Comparison of ENCODE assay signal across 11 cellular contexts in the genomic region with DNA sequence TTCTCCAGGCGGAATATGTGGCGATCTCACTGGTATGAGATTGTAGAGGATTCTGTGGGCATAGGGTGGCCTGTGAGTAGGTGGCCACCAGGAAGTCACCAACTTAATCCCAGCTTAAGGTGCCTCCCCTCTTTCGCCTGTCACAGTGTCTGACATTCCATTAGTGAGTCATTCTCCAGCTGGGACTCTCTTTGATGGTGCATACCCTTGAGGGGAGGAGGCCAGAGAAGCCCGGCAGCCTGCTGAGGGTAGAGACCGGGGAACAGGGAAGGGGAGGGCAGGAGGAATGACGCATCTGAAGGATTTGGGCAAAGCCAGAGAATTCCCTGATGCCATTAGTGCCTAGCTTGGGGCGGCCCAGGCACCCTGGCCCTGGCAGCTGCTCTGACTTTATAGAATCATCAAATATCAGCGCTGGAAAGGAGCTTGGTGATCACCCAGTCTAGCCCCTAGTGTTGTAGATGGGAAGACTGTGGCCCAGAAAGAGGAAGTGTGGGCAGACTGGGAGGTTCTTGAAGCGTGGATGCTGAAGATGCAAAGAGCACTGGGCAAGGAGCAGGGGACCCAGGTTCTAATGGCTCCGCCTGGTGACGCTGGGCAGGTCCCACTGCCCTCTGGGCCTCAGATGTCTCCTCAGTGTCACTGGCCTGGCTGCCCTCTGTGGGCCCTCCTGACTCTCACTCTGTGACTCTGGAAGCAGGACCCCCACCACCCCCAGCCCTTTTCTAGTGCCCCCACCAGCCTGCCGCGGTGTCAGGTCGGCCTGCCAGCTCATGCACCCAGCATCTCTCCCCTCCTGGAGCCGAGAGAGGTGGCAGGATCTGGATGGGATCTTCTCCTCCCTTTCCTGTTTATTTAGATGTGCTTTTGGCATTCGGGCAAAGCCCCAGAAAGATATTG. TPM values are rescaled to one million over a fixed set of nuclear protein-coding genes. Genes with fewer than 3 reads are reported as not detected.
DNase-seq lines count a peak whose midpoint lies in the region; ATAC-seq, FAIRE-seq and TF ChIP-seq lines count a peak whose summit lies in the region.
"Had no signal": no experiment of that assay in that cellular context is flagged by ENCODE, and none has a peak within 500 bp of the region (broad histone marks: within the 10 kb centered on the region; RNA-seq: fewer than 3 reads in every experiment).

No MANE protein-coding gene starts in this region.

- no peak overlapping the region for H3K9ac ChIP-seq in mesenchymal stem cell (ENCODE audit: low read length)

- H2BK12ac ChIP-seq in mesenchymal stem cell (ENCODE audit: low read length in 2 of 2) = no peak overlapping the region

- no peak for TF ChIP-seq CTCF in A549 (IDR thresholded peaks at IDR 0.05)

- peaks cover 0 to 6% of the 10 kb centered on the region in 2 experiments for H3K36me3 ChIP-seq in mesenchymal stem cell (ENCODE audit: control insufficient read depth in 1 of 2, insufficient read depth in 2 of 2, low read depth in 1 of 2, low read length in 2 of 2)

- no peak for TF ChIP-seq RAD21 in A549 (conservative IDR thresholded peaks at IDR 0.05 in 1 of 2, IDR thresholded peaks at IDR 0.05 in 1 of 2)

- no peak for TF ChIP-seq POLR2A in A549 (IDR thresholded peaks at IDR 0.05; ENCODE audit: low read length)

- no peak for FAIRE-seq in A549 (lab: Jason Lieb, UNC)
- FAIRE-seq: GM19239 had no signal

- 64% methylated on average over 12 of the region's 16 CpGs for WGBS in A549 (ENCODE audit: missing lambda C conversion rate)
- WGBS in mesenchymal stem cell = 55% methylated on average over 16 of the region's 16 CpGs

- H2AK5ac ChIP-seq in mesenchymal stem cell (ENCODE audit: low read length, severe bottlenecking) = no peak overlapping the region

- no peak for TF ChIP-seq EP300 in A549 (IDR thresholded peaks at IDR 0.05)

- H3K4me3 ChIP-seq in A549 (no peak overlapping the region), mesenchymal stem cell (ENCODE audit: insufficient read depth in 1 of 2, low read depth in 1 of 2, low read length in 2 of 2) (no peak overlapping the region)

- no peaks in the 10 kb centered on the region for H3K9me3 ChIP-seq in A549
- no peaks in the 10 kb centered on the region for H3K9me3 ChIP-seq in mesenchymal stem cell (ENCODE audit: control insufficient read depth, low read length)

- H3K4me2 ChIP-seq in A549 = peak overlapping the region; percentile 26; the same call in 1 of the 3 replicates
- H3K4me2 ChIP-seq in mesenchymal stem cell (ENCODE audit: low read length, poor library complexity, severe bottlenecking) = no peak overlapping the region

- no peak overlapping the region for H3K18ac ChIP-seq in mesenchymal stem cell (ENCODE audit: low read depth in 1 of 2, low read length in 2 of 2)

- no peak overlapping the region for H2AFZ ChIP-seq in mesenchymal stem cell (ENCODE audit: low read depth, low read length)

- H3K27ac ChIP-seq in A549 (no peak overlapping the region), mesenchymal stem cell (ENCODE audit: low read length, poor library complexity, severe bottlenecking) (no peak overlapping the region)

- CTCF ChIA-PET in A549 (lab: Yijun Ruan, JAX) = interaction anchor here (0.8 to 6.4 kb wide), 9 partner anchors 9 to 302 kb away, joined by 3 to 42 read pairs (median 3); no protein-coding TSS in a partner anchor

- H3K27me3 ChIP-seq in mesenchymal stem cell (ENCODE audit: control insufficient read depth in 1 of 2, insufficient read depth in 1 of 2, low read length in 2 of 2) = peaks cover 0 to 27% of the 10 kb centered on the region in 2 experiments

- no peak overlapping the region for H2BK15ac ChIP-seq in mesenchymal stem cell (ENCODE audit: low read depth, poor library complexity, severe bottlenecking)

- POLR2A ChIA-PET in A549 (lab: Yijun Ruan, JAX) = no interaction called here

- no peak overlapping the region for H3K23ac ChIP-seq in mesenchymal stem cell (ENCODE audit: low read length in 2 of 2)

- no peak overlapping the region for H3K4ac ChIP-seq in mesenchymal stem cell (ENCODE audit: low read depth in 1 of 2, low read length in 2 of 2)

- ATAC-seq in A549 = peak; percentile 31 to 45; a peak in 4 of 6 replicates
- ATAC-seq in HG03108 (IDR thresholded peaks at IDR 0.05; ENCODE audit: unreplicated experiment) = no peak
- ATAC-seq: naive thymus-derived CD4-positive, alpha-beta T cell had no signal

- no peak overlapping the region for H2BK5ac ChIP-seq in mesenchymal stem cell (ENCODE audit: low read depth, low read length, poor library complexity, severe bottlenecking)

- H3K79me1 ChIP-seq in mesenchymal stem cell (replicated peaks; ENCODE audit: low read length, poor library complexity, severe bottlenecking) = peaks cover 6% of the 10 kb centered on the region

- no peak overlapping the region for H3K14ac ChIP-seq in mesenchymal stem cell (ENCODE audit: low read length in 2 of 2)

- DNase-seq in A549 (ENCODE audit: low read depth in 1 of 2, low spot score in 1 of 2) (peak; percentile 24 to 38), LHCN-M2 (ENCODE audit: low read depth) (peak; percentile 44), dedifferentiated amniotic fluid mesenchymal stem cell (ENCODE audit: extremely low spot score) (peak; percentile 62), mesenchymal stem cell (peak; percentile 78), GOT3 (lab: John Stamatoyannopoulos, UW) (no peak), inferior parietal cortex (ENCODE audit: extremely low spot score) (no peak), DMS114 treated with DMSO at 0.1 percent for 48 hours (lab: John Stamatoyannopoulos, UW; ENCODE audit: unreplicated experiment) (no peak)
- DNase-seq: naive thymus-derived CD4-positive, alpha-beta T cell had no signal

- H2BK120ac ChIP-seq in mesenchymal stem cell (ENCODE audit: low read depth, low read length) = no peak overlapping the region

- H4K8ac ChIP-seq in mesenchymal stem cell (ENCODE audit: low read length) = no peak overlapping the region

- H3K4me1 ChIP-seq in A549 (peaks cover 13% of the 10 kb centered on the region), mesenchymal stem cell (ENCODE audit: control insufficient read depth, insufficient read depth, low read depth, low read length) (peaks cover 19% of the 10 kb centered on the region)

- no peak overlapping the region for H4K91ac ChIP-seq in mesenchymal stem cell (ENCODE audit: low read length)

TF ChIP-seq in A549, 52 proteins besides CTCF, POLR2A, EP300 and RAD21:
- TF ChIP-seq FOSL2 (IDR thresholded peaks at IDR 0.05) (peak; percentile 9; the same call in 1 of the 2 replicates), FOSL2 (CRISPR knock-in tag; IDR thresholded peaks at IDR 0.05) (peak; percentile 49), HOXB13 (CRISPR knock-in tag; IDR thresholded peaks at IDR 0.05; ENCODE audit: low read depth) (no peak)

RNA-seq across cellular contexts. Expression of a gene that starts 41.4 kb away (rescaled TPM):
- polyA plus RNA-seq in A549 (2011; rRNA removed) (9.4 and 9.7 TPM in 2 replicates), A549 (2017; fragmentation: RNase III; extraction: RNeasy Plus Mini Kit Qiagen cat#74134 plus additional on column Dnase treatment) (12.8 to 13.9 TPM (median 13.2 TPM) in 3 replicates)
- 7.7 and 11.9 TPM in 2 replicates for polyA plus RNA-seq in A549 (2012; cell fraction: cytosol; rRNA removed)
- polyA plus RNA-seq in A549 (2012; cell fraction: nucleus; rRNA removed) = 13.1 and 17.3 TPM in 2 replicates
- 22.4 and 25.6 TPM in 2 replicates for polyA minus RNA-seq in A549 (2011; rRNA and poly(A)+ RNA removed)
- total RNA-seq in LHCN-M2 (2014; rRNA removed) = 4.0 and 4.4 TPM in 2 replicates
- polyA plus RNA-seq in LHCN-M2 (2012) = 3.9 TPM
- 13.7 TPM for polyA plus RNA-seq in mesenchymal stem cell (2013, experiment 1 of 2)
- polyA plus RNA-seq in mesenchymal stem cell (2013, experiment 2 of 2) = 12.0 TPM
- total RNA-seq: T-helper 2 cell treated with Interferon-gamma antibody and Interleukin-4, amounts not matched to agents 100 ng/mL and 5 ng/mL, for 36 hours had no signal
- polyA plus RNA-seq: naive thymus-derived CD4-positive, alpha-beta T cell had no signal

Comparison
In these comparisons a context has a peak if more than half of its experiments do, and no peak if none do; other contexts are left out.
1. DNase-seq: peak in A549 (2 of 2), LHCN-M2 (single experiment), dedifferentiated amniotic fluid mesenchymal stem cell (single experiment) and mesenchymal stem cell (single experiment); none in GOT3 (single experiment), inferior parietal cortex (single experiment) and DMS114 treated with DMSO at 0.1 percent for 48 hours (single experiment).